In genomic region chr4:10460313-10461047, GRCh38 we compare ENCODE assay signal across 13 cellular contexts. TPM values are rescaled to one million over a fixed set of nuclear protein-coding genes. Genes with fewer than 3 reads are reported as not detected.
DNase-seq lines count a peak whose midpoint lies in the region; ATAC-seq, FAIRE-seq and TF ChIP-seq lines count a peak whose summit lies in the region.
"Had no signal": no experiment of that assay in that cellular context is flagged by ENCODE, and none has a peak within 500 bp of the region (broad histone marks: within the 10 kb centered on the region; RNA-seq: fewer than 3 reads in every experiment).

No MANE protein-coding gene starts in this region.

- H3K4me3 ChIP-seq in H1 (ENCODE audit: extremely low read depth in 1 of 4, insufficient read depth in 2 of 4, low read depth in 3 of 4, low read length in 4 of 4) (peak overlapping the region in 1 of 4 experiments; percentile 68; a peak in 2 of 8 replicates), skeletal muscle satellite cell (ENCODE audit: low read length) (no peak overlapping the region), gastrocnemius medialis (peak overlapping the region in 1 of 4 donors; percentile 47), H7 (ENCODE audit: insufficient read depth, low read depth, low read length) (no peak overlapping the region)
- H3K4me3 ChIP-seq: A549 had no signal

- no peak overlapping the region for H2BK15ac ChIP-seq in H1 (ENCODE audit: low read length)

- CTCF ChIA-PET in activated CD4-positive, alpha-beta T cell treated with anti-CD3 and anti-CD28 coated beads for 36 hours (lab: Charles Lee), result interaction anchor here (0.6 to 3.6 kb wide), 22 partner anchors 12 to 931 kb away, joined by 3 to 20 read pairs (median 4); no protein-coding TSS in a partner anchor
- CTCF ChIA-PET in T-cell (lab: Charles Lee) (interaction anchor here (0.6 to 2.0 kb wide), 14 partner anchors 9 to 769 kb away, joined by 3 to 11 read pairs (median 4); no protein-coding TSS in a partner anchor), H1 (lab: Charles Lee; ENCODE audit: partially characterized antibody) (interaction anchor here (0.6 to 5.1 kb wide), 39 partner anchors 8 to 826 kb away, joined by 3 to 39 read pairs (median 5); no protein-coding TSS in a partner anchor)

- no peak overlapping the region for H2BK12ac ChIP-seq in H1 (ENCODE audit: low read depth, low read length)

- no peak overlapping the region for H3K56ac ChIP-seq in H1 (replicated peaks; ENCODE audit: insufficient read length, low read depth, low read length)

- H3K9ac ChIP-seq in H1 (replicated peaks in 1 of 4; ENCODE audit: extremely low read depth in 1 of 4, low read depth in 3 of 4, low read length in 3 of 4) (no peak overlapping the region), skeletal muscle satellite cell (ENCODE audit: low read depth, low read length) (no peak overlapping the region)
- H3K9ac ChIP-seq: KMS-11 had no signal

- peaks cover 57 to 80% (median 72%) of the 10 kb centered on the region in 4 experiments for H3K27me3 ChIP-seq in H1 (replicated peaks in 1 of 4; ENCODE audit: control insufficient read depth in 3 of 4, extremely low read depth in 1 of 4, insufficient read depth in 3 of 4, low read length in 3 of 4)
- peaks cover 26% of the 10 kb centered on the region for H3K27me3 ChIP-seq in skeletal muscle satellite cell (ENCODE audit: control insufficient read depth, insufficient read depth, low read length)
- peaks cover 31 to 32% (median 31%) of the 10 kb centered on the region in 3 donors for H3K27me3 ChIP-seq in gastrocnemius medialis
- peaks cover 72% of the 10 kb centered on the region for H3K27me3 ChIP-seq in H7 (ENCODE audit: control insufficient read depth, insufficient read depth, low read length)

- no peaks in the 10 kb centered on the region for H3K79me2 ChIP-seq in H1 (ENCODE audit: control insufficient read depth in 1 of 2, insufficient read depth in 2 of 2, low read length in 2 of 2)

- H2BK120ac ChIP-seq in H1 (replicated peaks; ENCODE audit: low read depth, low read length), result no peak overlapping the region

- intact Hi-C loops in activated CD4-positive, alpha-beta T cell treated with anti-CD3 and anti-CD28 coated beads for 36 hours (cut with DNase I, micrococcal nuclease), result loop anchor here (1.0 to 5.0 kb wide), 4 partner anchors 77 to 344 kb away; partner anchors contain the start of gene WDR1 (in 1 of the 2)
- intact Hi-C loops in gastrocnemius medialis (cut with DNase I; ENCODE audit: low total_unique reads), result loop anchor here (5.0 kb wide), 1 partner anchor 87 kb away; no protein-coding TSS in a partner anchor

- no peaks in the 10 kb centered on the region for H3K79me1 ChIP-seq in H1 (ENCODE audit: low read depth, low read length)

- no peak overlapping the region for H2AK5ac ChIP-seq in H1 (ENCODE audit: low read depth, low read length)

- no peak overlapping the region for H2BK5ac ChIP-seq in H1 (ENCODE audit: low read depth, low read length)

- peaks cover 11% of the 10 kb centered on the region for H3K23me2 ChIP-seq in H1 (ENCODE audit: low read depth, low read length)

- ATAC-seq in activated CD4-positive, alpha-beta T cell treated with anti-CD3 and anti-CD28 coated beads for 36 hours, result peak; percentile 52
- no peak for ATAC-seq in T-cell (replicated peaks in 1 of 4)
- no peak for ATAC-seq in gastrocnemius medialis
- no peak for ATAC-seq in GM21367 (IDR thresholded peaks at IDR 0.05; ENCODE audit: unreplicated experiment)

- H3K27ac Mint-ChIP-seq in activated CD4-positive, alpha-beta T cell treated with anti-CD3 and anti-CD28 coated beads for 36 hours, result no peak overlapping the region
- H3K27ac Mint-ChIP-seq in T-cell, result peak overlapping the region in 1 of 2 donors; percentile 52

- no peak overlapping the region for H4K91ac ChIP-seq in H1 (replicated peaks; ENCODE audit: insufficient read length, low read length)

- peak; percentile 76 for DNase-seq in activated CD4-positive, alpha-beta T cell treated with anti-CD3 and anti-CD28 coated beads for 36 hours
- DNase-seq in activated CD4-positive, alpha-beta T cell treated with anti-CD3 and anti-CD28 coated beads, Interleukin-2, amount 50 U/mL, for 4 hours, result no peak
- no peak for DNase-seq in T-cell
- no peak for DNase-seq in H1 (ENCODE audit: low read depth in 1 of 2, low spot score in 2 of 2)
- no peak for DNase-seq in gastrocnemius medialis
- DNase-seq in H7, result no peak
- DNase-seq: GF-D8, NCI-H2227 treated with DMSO at 0.1 percent for 48 hours, SIG-M5 had no signal

- POLR2A ChIA-PET in activated CD4-positive, alpha-beta T cell treated with anti-CD3 and anti-CD28 coated beads for 36 hours (lab: Charles Lee), result interaction anchor here (0.6 to 1.4 kb wide), 2 partner anchors 342 to 455 kb away, joined by 3 to 5 read pairs; no protein-coding TSS in a partner anchor
- POLR2A ChIA-PET in T-cell (lab: Charles Lee) (interaction anchor here in 1 of 2 donors (0.6 kb wide), 1 partner anchor 278 kb away, joined by 7 read pairs; no protein-coding TSS in a partner anchor), H1 (lab: Charles Lee; ENCODE audit: partially characterized antibody) (interaction anchor here (0.7 to 1.0 kb wide), 4 partner anchors 14 to 341 kb away, joined by 3 to 4 read pairs (median 4); no protein-coding TSS in a partner anchor)

- H3K27ac ChIP-seq in H1 (ENCODE audit: low read depth, low read length) (no peak overlapping the region), gastrocnemius medialis (no peak overlapping the region)
- H3K27ac ChIP-seq: A549, KMS-11 had no signal

- no peak for TF ChIP-seq EP300 in H1 (IDR thresholded peaks at IDR 0.05; ENCODE audit: borderline replicate concordance in 1 of 2, low read depth in 2 of 2, low read length in 2 of 2)

- peaks cover 30% of the 10 kb centered on the region for H3K4me1 Mint-ChIP-seq in activated CD4-positive, alpha-beta T cell treated with anti-CD3 and anti-CD28 coated beads for 36 hours
- H3K4me1 Mint-ChIP-seq in T-cell, result peaks cover 27 to 40% (median 32%) of the 10 kb centered on the region in 3 donors

- no peak overlapping the region for H4K8ac ChIP-seq in H1 (ENCODE audit: extremely low read depth, insufficient read depth, low read length)

- H3K4ac ChIP-seq in H1 (replicated peaks; ENCODE audit: insufficient read length, low read depth, low read length), result no peak overlapping the region

- TF ChIP-seq RAD21 in H1 (IDR thresholded peaks at IDR 0.05 in 1 of 2, conservative IDR thresholded peaks at IDR 0.05 in 1 of 2; ENCODE audit: low read depth in 2 of 2, low read length in 2 of 2), result no peak

- H3K9me3 Mint-ChIP-seq in activated CD4-positive, alpha-beta T cell treated with anti-CD3 and anti-CD28 coated beads for 36 hours (ENCODE audit: low read depth), result peaks cover 8% of the 10 kb centered on the region
- H3K9me3 Mint-ChIP-seq in T-cell, result peaks cover 0 to 4% (median 0%) of the 10 kb centered on the region in 3 donors

- peak overlapping the region; percentile 75 for H3K4me3 Mint-ChIP-seq in activated CD4-positive, alpha-beta T cell treated with anti-CD3 and anti-CD28 coated beads for 36 hours
- peak overlapping the region; percentile 13 to 79 (median 73) for H3K4me3 Mint-ChIP-seq in T-cell

- H4K20me1 ChIP-seq in H1 (replicated peaks in 1 of 2; ENCODE audit: control insufficient read depth in 1 of 2, insufficient read depth in 2 of 2, low read length in 2 of 2), result peaks cover 6 to 13% of the 10 kb centered on the region in 2 experiments

- H3K27me3 Mint-ChIP-seq in activated CD4-positive, alpha-beta T cell treated with anti-CD3 and anti-CD28 coated beads for 36 hours, result peaks cover 37% of the 10 kb centered on the region
- H3K27me3 Mint-ChIP-seq in T-cell, result peaks cover 23 to 34% of the 10 kb centered on the region in 2 donors

- H3K23ac ChIP-seq in H1 (ENCODE audit: insufficient read length), result no peak overlapping the region

- no peak overlapping the region for H2AFZ ChIP-seq in H1 (ENCODE audit: low read length)

- FAIRE-seq in H1 (lab: Jason Lieb, UNC), result no peak
- FAIRE-seq: A549 had no signal

- no peak overlapping the region for H2BK20ac ChIP-seq in H1 (ENCODE audit: low read length)

- 81% methylated on average over 10 of the region's 11 CpGs; no CpG with 5 or more reads in 1 of the 2 experiments for WGBS in H1 (ENCODE audit: extremely low coverage in 1 of 2, insufficient coverage in 1 of 2, insufficient read length in 1 of 2, insufficient replicate concordance in 2 of 2, low coverage in 1 of 2, low lambda C conversion rate in 2 of 2, missing lambda C conversion rate in 1 of 2), 2 experiments

- peaks cover 0 to 21% (median 14%) of the 10 kb centered on the region in 4 experiments; a peak in 5 of 7 replicates for H3K4me1 ChIP-seq in H1 (replicated peaks in 1 of 4; ENCODE audit: control insufficient read depth in 3 of 4, insufficient read depth in 4 of 4, low read length in 3 of 4)
- peaks cover 12% of the 10 kb centered on the region for H3K4me1 ChIP-seq in skeletal muscle satellite cell (ENCODE audit: control insufficient read depth, insufficient read depth, low read length)
- no peaks in the 10 kb centered on the region for H3K4me1 ChIP-seq in gastrocnemius medialis
- H3K4me1 ChIP-seq: A549 had no signal

- TF ChIP-seq POLR2A in H1 (IDR thresholded peaks at IDR 0.05; ENCODE audit: control extremely low read depth in 1 of 2, low read depth in 2 of 2, low read length in 2 of 2) (no peak), gastrocnemius medialis (IDR thresholded peaks at IDR 0.05) (no peak)

- 0 out of 8 replicates have a peak, but pooled peaks cover 0 to 3% (median 0%) of the 10 kb centered on the region in 4 experiments for H3K36me3 ChIP-seq in H1 (ENCODE audit: control insufficient read depth in 2 of 4, insufficient read depth in 4 of 4, low read length in 3 of 4)
- H3K36me3 ChIP-seq in skeletal muscle satellite cell (ENCODE audit: insufficient read depth, low read length), result no peaks in the 10 kb centered on the region
- H3K36me3 ChIP-seq in gastrocnemius medialis, result no peaks in the 10 kb centered on the region
- no peaks in the 10 kb centered on the region for H3K36me3 ChIP-seq in H7 (replicated peaks; ENCODE audit: control insufficient read depth, insufficient read depth, low read length)

- TF ChIP-seq CTCF in H1 (IDR thresholded peaks at IDR 0.05; ENCODE audit: control extremely low read depth in 1 of 3, insufficient read depth in 1 of 3, low read depth in 1 of 3, low read length in 3 of 3) (no peak), gastrocnemius medialis (IDR thresholded peaks at IDR 0.05 in 4 of 5, conservative IDR thresholded peaks at IDR 0.05 in 1 of 5) (no peak)

- H3K4me2 ChIP-seq in H1 (ENCODE audit: insufficient read depth in 1 of 2, low read depth in 2 of 2, low read length in 2 of 2) (peak overlapping the region; percentile 64 to 96), skeletal muscle satellite cell (ENCODE audit: low read length) (peak overlapping the region; percentile 79)
- H3K4me2 ChIP-seq: KMS-11 had no signal

- H3K9me3 ChIP-seq in H1 (ENCODE audit: insufficient read depth in 2 of 2, low read depth in 1 of 2, low read length in 1 of 2) (no peaks in the 10 kb centered on the region), skeletal muscle satellite cell (replicated peaks; ENCODE audit: low read length) (peaks cover 6% of the 10 kb centered on the region), gastrocnemius medialis (no peaks in the 10 kb centered on the region)
- H3K9me3 ChIP-seq: A549 had no signal

- peaks cover 9% of the 10 kb centered on the region for H3K36me3 Mint-ChIP-seq in activated CD4-positive, alpha-beta T cell treated with anti-CD3 and anti-CD28 coated beads for 36 hours (ENCODE audit: low read depth)
- H3K36me3 Mint-ChIP-seq in T-cell, result no peaks in the 10 kb centered on the region

- H4K5ac ChIP-seq in H1 (ENCODE audit: insufficient read length, low read depth, low read length), result no peak overlapping the region

- H3K18ac ChIP-seq in H1 (ENCODE audit: extremely low read depth, low read length), result no peak overlapping the region

- H3K14ac ChIP-seq in H1 (ENCODE audit: insufficient read length), result no peak overlapping the region

- in situ Hi-C loops in gastrocnemius medialis (cut with MboI; ENCODE audit: low sequenced_read_pairs in 4 of 4), result no loop called here

RNA-seq across cellular contexts. Expression of gene ZNF518B, which starts 3.3 kb away (rescaled TPM):
- 10 to 100 TPM; 14.0 to 16.2 TPM for total RNA-seq in activated CD4-positive, alpha-beta T cell treated with anti-CD3 and anti-CD28 coated beads for 36 hours
- total RNA-seq in T-cell, result 10 to 100 TPM; 28.5 to 39.1 (median 29.1) TPM
- 6.4 and 9.0 TPM in 2 replicates for total RNA-seq in H1 (2021; fragmentation: NEBNext Ultra II Directional; extraction: Animal tissue kit (Norgen Biotek cat#: 25700))
- 1.9 and 2.9 TPM in 2 replicates for polyA plus RNA-seq in H1 (2011; rRNA removed)
- 3.2 TPM for polyA plus RNA-seq in H1 (2011; cell fraction: cytosol; rRNA removed)
- polyA plus RNA-seq in H1 (2011; cell fraction: nucleus; rRNA removed), result 2.9 TPM
- 3.9 to 6.0 TPM (median 4.0 TPM) in 4 replicates for polyA plus RNA-seq in H1 (2012, experiment 1 of 2)
- 0.38 TPM for polyA plus RNA-seq in H1 (2012, experiment 2 of 2)
- polyA plus RNA-seq in H1 (2013, experiment 1 of 2), result 3.3 TPM
- 3.2 TPM for polyA plus RNA-seq in H1 (2013, experiment 2 of 2)
- polyA minus RNA-seq in H1 (2011; rRNA and poly(A)+ RNA removed), result 11.6 and 12.6 TPM in 2 replicates
- polyA minus RNA-seq in H1 (2011; cell fraction: cytosol; rRNA and poly(A)+ RNA removed), result 16.7 TPM
- polyA minus RNA-seq in H1 (2011; cell fraction: nucleus; rRNA and poly(A)+ RNA removed), result 20.8 TPM
- total RNA-seq in skeletal muscle satellite cell (2012; rRNA removed), result 24.2 and 35.5 TPM in 2 replicates
- total RNA-seq in gastrocnemius medialis, result 10 to 100 TPM; 12.7 to 23.6 (median 18.2) TPM
- total RNA-seq in H7 (2014; rRNA removed; shearing (Covaris generic)), result 39.2 and 39.4 TPM in 2 replicates
